Comparison of ENCODE assay signal across 1 cellular context in genomic region chr4:85595098-85595775, GRCh38.
TF ChIP-seq lines count a peak whose summit lies in the region.

No MANE protein-coding gene starts in this region.

TF ChIP-seq in K562, 482 proteins besides CTCF, POLR2A, EP300 and RAD21 (continued from another document):
- TF ChIP-seq, protein P1, sequence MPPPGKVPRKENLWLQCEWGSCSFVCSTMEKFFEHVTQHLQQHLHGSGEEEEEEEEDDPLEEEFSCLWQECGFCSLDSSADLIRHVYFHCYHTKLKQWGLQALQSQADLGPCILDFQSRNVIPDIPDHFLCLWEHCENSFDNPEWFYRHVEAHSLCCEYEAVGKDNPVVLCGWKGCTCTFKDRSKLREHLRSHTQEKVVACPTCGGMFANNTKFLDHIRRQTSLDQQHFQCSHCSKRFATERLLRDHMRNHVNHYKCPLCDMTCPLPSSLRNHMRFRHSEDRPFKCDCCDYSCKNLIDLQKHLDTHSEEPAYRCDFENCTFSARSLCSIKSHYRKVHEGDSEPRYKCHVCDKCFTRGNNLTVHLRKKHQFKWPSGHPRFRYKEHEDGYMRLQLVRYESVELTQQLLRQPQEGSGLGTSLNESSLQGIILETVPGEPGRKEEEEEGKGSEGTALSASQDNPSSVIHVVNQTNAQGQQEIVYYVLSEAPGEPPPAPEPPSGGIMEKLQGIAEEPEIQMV (tag; conservative IDR thresholded peaks at IDR 0.05; ENCODE audit: low read depth) = no peak
- TF ChIP-seq ELF2 (CRISPR knock-in tag; IDR thresholded peaks at IDR 0.05) (no peak), CUX1 (CRISPR knock-in tag; IDR thresholded peaks at IDR 0.05) (no peak), ZNF165 (CRISPR knock-in tag; IDR thresholded peaks at IDR 0.05; ENCODE audit: borderline replicate concordance) (no peak), ZKSCAN3 (CRISPR knock-in tag; IDR thresholded peaks at IDR 0.05) (no peak), ZNF143 (CRISPR knock-in tag; IDR thresholded peaks at IDR 0.05) (no peak), ZNF586 (CRISPR knock-in tag; conservative IDR thresholded peaks at IDR 0.05) (no peak), OTX1 (CRISPR knock-in tag; IDR thresholded peaks at IDR 0.05) (no peak), GTF3C2 (IDR thresholded peaks at IDR 0.05; ENCODE audit: borderline replicate concordance, extremely low read depth, insufficient read length) (no peak), GABPB2 (CRISPR knock-in tag; conservative IDR thresholded peaks at IDR 0.05) (no peak), ZNF253 (CRISPR knock-in tag; conservative IDR thresholded peaks at IDR 0.05) (no peak), HMG20B (CRISPR knock-in tag; IDR thresholded peaks at IDR 0.05) (no peak)
- TF ChIP-seq, protein P2, sequence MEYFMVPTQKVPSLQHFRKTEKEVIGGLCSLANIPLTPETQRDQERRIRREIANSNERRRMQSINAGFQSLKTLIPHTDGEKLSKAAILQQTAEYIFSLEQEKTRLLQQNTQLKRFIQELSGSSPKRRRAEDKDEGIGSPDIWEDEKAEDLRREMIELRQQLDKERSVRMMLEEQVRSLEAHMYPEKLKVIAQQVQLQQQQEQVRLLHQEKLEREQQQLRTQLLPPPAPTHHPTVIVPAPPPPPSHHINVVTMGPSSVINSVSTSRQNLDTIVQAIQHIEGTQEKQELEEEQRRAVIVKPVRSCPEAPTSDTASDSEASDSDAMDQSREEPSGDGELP (CRISPR knock-in tag; IDR thresholded peaks at IDR 0.05; ENCODE audit: borderline replicate concordance) = no peak
